Comparison of ENCODE assay signal across 28 cellular contexts in the genomic region with DNA sequence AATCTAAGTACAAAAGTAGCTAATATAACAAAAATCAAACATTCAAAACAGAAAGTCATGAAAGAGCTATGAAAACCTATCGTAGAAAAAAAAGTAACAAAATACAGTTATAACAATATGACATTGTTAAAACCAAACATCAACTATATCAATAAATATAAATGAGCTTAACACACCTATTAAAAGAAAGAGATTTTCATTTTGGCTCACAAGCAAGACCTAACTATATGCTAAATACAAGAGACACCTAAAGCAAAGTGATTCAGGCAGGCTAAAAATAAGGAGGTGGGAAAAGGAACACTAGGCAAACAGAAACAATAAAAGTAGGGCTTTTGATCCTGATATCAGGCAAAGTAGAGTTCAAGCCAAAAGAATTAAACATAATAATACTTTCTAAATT.
"Had no signal": no experiment of that assay in that cellular context is flagged by ENCODE, and none has a peak within 500 bp of the region (broad histone marks: within the 10 kb centered on the region; RNA-seq: fewer than 3 reads in every experiment).

No MANE protein-coding gene starts in this region.

- H3K4me1 ChIP-seq: esophagus muscularis mucosa, esophagus squamous epithelium, foreskin keratinocyte, gastrocnemius medialis, heart left ventricle, heart right ventricle had no signal

- H3K4me3 ChIP-seq: coronary artery, dorsolateral prefrontal cortex, esophagus muscularis mucosa, esophagus squamous epithelium, gastrocnemius medialis, gastroesophageal sphincter, heart left ventricle, heart right ventricle, hepatocyte had no signal

- H3K4me2 ChIP-seq: hepatocyte had no signal

- DNase-seq: cortex of kidney; dermis blood vessel endothelial cell; dorsolateral prefrontal cortex; effector CD4-positive, alpha-beta T cell; effector CD8-positive, alpha-beta T cell; effector memory CD4-positive, alpha-beta T cell; effector memory CD8-positive, alpha-beta T cell; endodermal cell; erythroblast; esophagus squamous epithelium; foreskin fibroblast; foreskin keratinocyte; foreskin melanocyte; gastrocnemius medialis; glutamatergic neuron; head of caudate nucleus; heart left ventricle; heart right ventricle; hippocampal formation had no signal

- H2AFZ ChIP-seq: hepatocyte had no signal

- H3K9me3 ChIP-seq: esophagus muscularis mucosa, gastrocnemius medialis, gastroesophageal sphincter had no signal

- H3K27ac ChIP-seq: coronary artery, dorsolateral prefrontal cortex, epithelial cell of prostate, esophagus muscularis mucosa, esophagus squamous epithelium, foreskin keratinocyte, gastrocnemius medialis, gastroesophageal sphincter, heart left ventricle, heart right ventricle, hepatocyte had no signal

- ATAC-seq: effector memory CD8-positive, alpha-beta T cell; esophagus mucosa; foreskin keratinocyte; gastrocnemius medialis; gastroesophageal sphincter; heart left ventricle; heart right ventricle had no signal

- H3K27me3 ChIP-seq: dorsolateral prefrontal cortex, esophagus muscularis mucosa, esophagus squamous epithelium, foreskin keratinocyte, gastrocnemius medialis, gastroesophageal sphincter, heart left ventricle, heart right ventricle, hepatocyte had no signal

- FAIRE-seq: endometrium, endothelial cell of umbilical vein, frontal cortex had no signal
